Comparison of ENCODE assay signal across 8 cellular contexts in genomic region chr11:124745835-124746620, GRCh38. TPM values are rescaled to one million over a fixed set of nuclear protein-coding genes. Genes with fewer than 3 reads are reported as not detected.
DNase-seq lines count a peak whose midpoint lies in the region; ATAC-seq and TF ChIP-seq lines count a peak whose summit lies in the region.

No MANE protein-coding gene starts in this region.

- peaks cover 14% of the 10 kb centered on the region for H3K4me1 Mint-ChIP-seq in CD8-positive, alpha-beta T cell (ENCODE audit: low read depth)
- H3K4me1 Mint-ChIP-seq in activated naive CD4-positive, alpha-beta T cell treated with anti-CD3 and anti-CD28 coated beads, Interleukin-2, amount 50 U/mL, for 24 hours = peaks cover 17% of the 10 kb centered on the region

- no peaks in the 10 kb centered on the region for H3K9me3 Mint-ChIP-seq in CD8-positive, alpha-beta T cell
- H3K9me3 Mint-ChIP-seq in activated naive CD4-positive, alpha-beta T cell treated with anti-CD3 and anti-CD28 coated beads, Interleukin-2, amount 50 U/mL, for 24 hours = no peaks in the 10 kb centered on the region

- no peaks in the 10 kb centered on the region for H3K9me3 ChIP-seq in CD8-positive, alpha-beta T cell (ENCODE audit: low read length)

- peak in 4 of 7 experiments; percentile 29 to 64 (median 36) for DNase-seq in CD8-positive, alpha-beta T cell
- DNase-seq in Kasumi-1 (lab: John Stamatoyannopoulos, UW) = peak; percentile 19 to 52
- peak; percentile 49 for DNase-seq in iPS-NIHi11 (ENCODE audit: low spot score)
- peak; percentile 32 for DNase-seq in stimulated activated CD4-positive, alpha-beta T cell treated with anti-CD3 and anti-CD28 coated beads, Interleukin-4, amount 100 ng/mL, for 24 hours
- DNase-seq in C1 segment of cervical spinal cord (lab: John Stamatoyannopoulos, UW) = no peak
- no peak for DNase-seq in DMS153 (lab: John Stamatoyannopoulos, UW)

- H3K27ac Mint-ChIP-seq in CD8-positive, alpha-beta T cell = peak overlapping the region; percentile 91
- H3K27ac Mint-ChIP-seq in activated naive CD4-positive, alpha-beta T cell treated with anti-CD3 and anti-CD28 coated beads, Interleukin-2, amount 50 U/mL, for 24 hours = peak overlapping the region; percentile 20

- H3K36me3 ChIP-seq in CD8-positive, alpha-beta T cell (ENCODE audit: insufficient read depth, low read length) = no peaks in the 10 kb centered on the region

- H3K4me1 ChIP-seq in CD8-positive, alpha-beta T cell (ENCODE audit: insufficient read depth, low read length) = peaks cover 11% of the 10 kb centered on the region

- H3K4me3 Mint-ChIP-seq in CD8-positive, alpha-beta T cell = peak overlapping the region; percentile 95
- peak overlapping the region; percentile 92 for H3K4me3 Mint-ChIP-seq in activated naive CD4-positive, alpha-beta T cell treated with anti-CD3 and anti-CD28 coated beads, Interleukin-2, amount 50 U/mL, for 24 hours

- H3K4me3 ChIP-seq in CD8-positive, alpha-beta T cell (ENCODE audit: low read depth, low read length) = peak overlapping the region; percentile 98

- H3K27me3 Mint-ChIP-seq in CD8-positive, alpha-beta T cell (ENCODE audit: low read depth) = peaks cover 6% of the 10 kb centered on the region
- H3K27me3 Mint-ChIP-seq in activated naive CD4-positive, alpha-beta T cell treated with anti-CD3 and anti-CD28 coated beads, Interleukin-2, amount 50 U/mL, for 24 hours = peaks cover 2% of the 10 kb centered on the region

- no peaks in the 10 kb centered on the region for H3K27me3 ChIP-seq in CD8-positive, alpha-beta T cell (ENCODE audit: insufficient read depth, low read length)

- intact Hi-C loops in CD8-positive, alpha-beta T cell (cut with DNase I, micrococcal nuclease) = loop anchor here (1.0 to 10.0 kb wide), 12 partner anchors 12 to 1004 kb away; partner anchors contain the start of genes CCDC15 (in 2 of the 2), MSANTD2 (in 2 of the 2), SIAE (in 1 of the 2) and SPA17 (in 1 of the 2)

- POLR2A ChIA-PET in CD8-positive, alpha-beta T cell (lab: Charles Lee) = interaction anchor here (0.6 to 2.8 kb wide), 16 partner anchors 9 to 1689 kb away, joined by 3 to 28 read pairs (median 5); partner anchors contain the start of genes ESAM, MSANTD2, ROBO3 and SIAE

- H3K27ac ChIP-seq in CD8-positive, alpha-beta T cell (ENCODE audit: low read depth, low read length) = peak overlapping the region; percentile 80

- peaks cover 5% of the 10 kb centered on the region for H3K36me3 Mint-ChIP-seq in CD8-positive, alpha-beta T cell
- H3K36me3 Mint-ChIP-seq in activated naive CD4-positive, alpha-beta T cell treated with anti-CD3 and anti-CD28 coated beads, Interleukin-2, amount 50 U/mL, for 24 hours = no peaks in the 10 kb centered on the region

- no peak for TF ChIP-seq CTCF in CD8-positive, alpha-beta T cell (IDR thresholded peaks at IDR 0.05)

- ATAC-seq in CD8-positive, alpha-beta T cell = peak; percentile 24
- peak; percentile 25 for ATAC-seq in GM21390 (IDR thresholded peaks at IDR 0.05; ENCODE audit: unreplicated experiment)

- CTCF ChIA-PET in CD8-positive, alpha-beta T cell (lab: Charles Lee) = interaction anchor here (0.6 to 7.0 kb wide), 18 partner anchors 8 to 208 kb away, joined by 3 to 105 read pairs (median 5); partner anchors contain the start of genes CCDC15, ESAM, SIAE and SPA17

RNA-seq across cellular contexts. Expression of gene VSIG2, which starts 6.0 kb away (rescaled TPM):
- total RNA-seq in CD8-positive, alpha-beta T cell = under 1 TPM; 0.58 to 0.65 TPM

RNA-seq across cellular contexts. Expression of gene NRGN, which starts 6.3 kb away (rescaled TPM):
- under 1 TPM; 0.31 to 0.41 TPM for total RNA-seq in CD8-positive, alpha-beta T cell

RNA-seq across cellular contexts. Expression of gene ESAM, which starts 16.1 kb away (rescaled TPM):
- total RNA-seq in CD8-positive, alpha-beta T cell = 1 to 10 TPM in 1 of 2 experiments, under 1 TPM in 1; 0.69 to 1.6 TPM

RNA-seq across cellular contexts. Expression of gene MSANTD2, which starts 54.2 kb away (rescaled TPM):
- total RNA-seq in CD8-positive, alpha-beta T cell = 1 to 10 TPM; 4.3 to 4.5 TPM

Comparison
In these comparisons a context has a peak if more than half of its experiments do, and no peak if none do; other contexts are left out.
1. DNase-seq: peak in CD8-positive, alpha-beta T cell (4 of 7), Kasumi-1 (2 of 2), iPS-NIHi11 (single experiment) and stimulated activated CD4-positive, alpha-beta T cell treated with anti-CD3 and anti-CD28 coated beads, Interleukin-4, amount 100 ng/mL, for 24 hours (single experiment); none in C1 segment of cervical spinal cord (0 of 14) and DMS153 (single experiment).